In the genomic region with DNA sequence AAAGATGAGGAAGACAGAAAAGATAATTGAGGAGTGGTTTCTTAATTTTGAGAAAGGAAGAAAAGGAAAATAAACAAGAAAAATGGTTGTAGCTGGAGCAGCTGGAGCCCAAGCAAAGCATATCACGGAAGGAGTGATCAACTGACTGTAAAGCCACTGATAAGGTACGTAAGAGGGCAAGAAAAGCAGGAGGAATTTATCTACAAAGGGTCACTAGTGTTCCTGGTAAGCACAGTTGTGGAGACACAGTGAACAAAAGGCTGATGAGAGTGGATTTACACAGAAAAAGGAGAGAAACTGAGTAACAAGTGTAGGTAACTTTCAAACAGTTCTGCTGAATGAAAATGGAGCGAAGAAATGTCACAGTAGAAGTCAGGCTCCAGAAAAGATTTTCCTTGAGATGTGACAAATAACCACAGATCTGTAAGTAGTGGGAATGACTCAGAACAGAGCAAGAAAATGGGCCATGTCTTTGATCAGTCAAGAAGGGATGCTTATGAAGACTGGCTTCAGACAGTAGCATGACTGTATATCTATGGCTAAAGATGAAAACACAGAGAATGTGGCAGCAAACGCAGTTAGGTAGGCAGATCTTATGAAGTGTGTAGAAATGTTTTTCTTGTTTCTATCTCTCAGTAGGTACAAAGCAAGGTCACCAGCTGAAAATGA, we compare ENCODE assay signal across 10 cellular contexts. TPM values are rescaled to one million over a fixed set of nuclear protein-coding genes. Genes with fewer than 3 reads are reported as not detected.
DNase-seq lines count a peak whose midpoint lies in the region; ATAC-seq and TF ChIP-seq lines count a peak whose summit lies in the region.
"Had no signal": no experiment of that assay in that cellular context is flagged by ENCODE, and none has a peak within 500 bp of the region (broad histone marks: within the 10 kb centered on the region; RNA-seq: fewer than 3 reads in every experiment).

No MANE protein-coding gene starts in this region.

- peak overlapping the region; percentile 9 for H3K4me3 Mint-ChIP-seq in activated CD4-positive, alpha-beta T cell treated with anti-CD3 and anti-CD28 coated beads, Interleukin-2, amount 10 ng/mL, durations not matched to agents 7 days and 5 days

- intact Hi-C loops in PC-9 (cut with micrococcal nuclease; ENCODE audit: unreplicated experiment), result no loop called here

- in situ Hi-C loops in astrocyte of the spinal cord (cut with HindIII; ENCODE audit: low sequenced_read_pairs), result no loop called here

- no peak overlapping the region for H2AFZ ChIP-seq in PC-9

- TF ChIP-seq CTCF in astrocyte of the spinal cord (IDR thresholded peaks at IDR 0.05; ENCODE audit: low read depth, low read length), result no peak
- TF ChIP-seq CTCF in PC-9 (conservative IDR thresholded peaks at IDR 0.05), result no peak

- POLR2A ChIA-PET in activated CD4-positive, alpha-beta T cell treated with anti-CD3 and anti-CD28 coated beads, Interleukin-2, amount 10 ng/mL, durations not matched to agents 7 days and 5 days (lab: Charles Lee), result no interaction called here
- POLR2A ChIA-PET in PC-9 (lab: Charles Lee; ENCODE audit: unreplicated experiment), result no interaction called here

- H3K27me3 ChIP-seq in PC-9 (ENCODE audit: insufficient read depth, low read depth), result no peaks in the 10 kb centered on the region
- H3K27me3 ChIP-seq: neutrophil, upper lobe of right lung had no signal

- H3F3A ChIP-seq in PC-9 (ENCODE audit: insufficient read depth, low read depth), result peaks cover 3% of the 10 kb centered on the region; the same call in 1 of the 2 replicates

- H3K4me3 ChIP-seq in astrocyte of the spinal cord (ENCODE audit: low read depth, low read length) (no peak overlapping the region), PC-9 (no peak overlapping the region)
- H3K4me3 ChIP-seq: upper lobe of right lung had no signal

- DNase-seq in activated CD4-positive, alpha-beta T cell treated with anti-CD3 and anti-CD28 coated beads, Interleukin-2, amount 10 ng/mL, durations not matched to agents 7 days and 5 days, result peak; percentile 26
- no peak for DNase-seq in activated CD4-positive, alpha-beta T cell treated with anti-CD3 and anti-CD28 coated beads, Interleukin-2, amount 50 U/mL, for 48 hours
- peak; percentile 62 for DNase-seq in M059J (ENCODE audit: low read depth)
- peak; percentile 20 for DNase-seq in astrocyte of the spinal cord (ENCODE audit: low read depth, low spot score)
- DNase-seq in renal cortical epithelial cell (ENCODE audit: low read depth), result peak; percentile 40
- DNase-seq in PC-9, result no peak
- DNase-seq: upper lobe of right lung had no signal

- peaks cover 27% of the 10 kb centered on the region for H3K36me3 Mint-ChIP-seq in activated CD4-positive, alpha-beta T cell treated with anti-CD3 and anti-CD28 coated beads, Interleukin-2, amount 10 ng/mL, durations not matched to agents 7 days and 5 days (ENCODE audit: low read depth)

- no TSS peak for BruUV-seq in PC-9 (replicated peaks; lab: Mats Ljungman, UMichigan)

- peaks cover 34% of the 10 kb centered on the region for H3K4me1 Mint-ChIP-seq in activated CD4-positive, alpha-beta T cell treated with anti-CD3 and anti-CD28 coated beads, Interleukin-2, amount 10 ng/mL, durations not matched to agents 7 days and 5 days

- H4K20me1 ChIP-seq in PC-9 (ENCODE audit: insufficient read depth), result no peaks in the 10 kb centered on the region

- CTCF ChIA-PET in activated CD4-positive, alpha-beta T cell treated with anti-CD3 and anti-CD28 coated beads, Interleukin-2, amount 10 ng/mL, durations not matched to agents 7 days and 5 days (lab: Charles Lee), result interaction anchor here (0.8 to 1.4 kb wide), 3 partner anchors 10 to 207 kb away, joined by 3 to 4 read pairs (median 3); no protein-coding TSS in a partner anchor
- CTCF ChIA-PET in PC-9 (lab: Charles Lee), result no interaction called here

- H3K27ac Mint-ChIP-seq in activated CD4-positive, alpha-beta T cell treated with anti-CD3 and anti-CD28 coated beads, Interleukin-2, amount 10 ng/mL, durations not matched to agents 7 days and 5 days, result peak overlapping the region; percentile 88

- no peak for ATAC-seq in GM21390 (IDR thresholded peaks at IDR 0.05; ENCODE audit: unreplicated experiment)
- ATAC-seq in GM21786 (IDR thresholded peaks at IDR 0.05; ENCODE audit: unreplicated experiment), result no peak
- ATAC-seq: upper lobe of right lung had no signal

- H3K9me3 Mint-ChIP-seq in activated CD4-positive, alpha-beta T cell treated with anti-CD3 and anti-CD28 coated beads, Interleukin-2, amount 10 ng/mL, durations not matched to agents 7 days and 5 days, result no peaks in the 10 kb centered on the region

- H3K4me1 ChIP-seq in PC-9 (replicated peaks; ENCODE audit: insufficient read depth), result no peaks in the 10 kb centered on the region
- H3K4me1 ChIP-seq: upper lobe of right lung had no signal

- no peaks in the 10 kb centered on the region for H3K79me2 ChIP-seq in PC-9 (ENCODE audit: low read depth)

- no peaks in the 10 kb centered on the region for H3K27me3 Mint-ChIP-seq in activated CD4-positive, alpha-beta T cell treated with anti-CD3 and anti-CD28 coated beads, Interleukin-2, amount 10 ng/mL, durations not matched to agents 7 days and 5 days

- no peaks in the 10 kb centered on the region for H3K9me2 ChIP-seq in PC-9 (ENCODE audit: insufficient read depth)

- H3K9me3 ChIP-seq in PC-9 (ENCODE audit: insufficient read depth, low read depth), result no peaks in the 10 kb centered on the region
- H3K9me3 ChIP-seq: neutrophil, upper lobe of right lung had no signal

- H3K36me3 ChIP-seq in PC-9 (ENCODE audit: low read depth), result peaks cover 9% of the 10 kb centered on the region; the same call in 1 of the 2 replicates

- H3K4me2 ChIP-seq in PC-9, result no peak overlapping the region

- H3K27ac ChIP-seq in PC-9, result no peak overlapping the region
- H3K27ac ChIP-seq: neutrophil, upper lobe of right lung had no signal

RNA-seq across cellular contexts. Expression of a gene that starts 45.6 kb away (rescaled TPM):
- total RNA-seq in activated CD4-positive, alpha-beta T cell treated with anti-CD3 and anti-CD28 coated beads, Interleukin-2, amount 10 ng/mL, durations not matched to agents 7 days and 5 days, result 100 to 1,000 TPM; 112 to 116 TPM
- total RNA-seq in M059J (2014; rRNA removed; shearing (Covaris generic)), result 73.0 and 82.7 TPM in 2 replicates
- total RNA-seq in renal cortical epithelial cell (46.0 and 62.0 TPM in 2 replicates), PC-9 (2021) (101 and 106 TPM in 2 replicates)

Comparison
In these comparisons a context has a peak if more than half of its experiments do, and no peak if none do; other contexts are left out.
1. DNase-seq: peak in activated CD4-positive, alpha-beta T cell treated with anti-CD3 and anti-CD28 coated beads, Interleukin-2, amount 10 ng/mL, durations not matched to agents 7 days and 5 days (single experiment), M059J (single experiment), astrocyte of the spinal cord (single experiment) and renal cortical epithelial cell (single experiment); none in activated CD4-positive, alpha-beta T cell treated with anti-CD3 and anti-CD28 coated beads, Interleukin-2, amount 50 U/mL, for 48 hours (0 of 2) and PC-9 (0 of 2).